In the genomic region with DNA sequence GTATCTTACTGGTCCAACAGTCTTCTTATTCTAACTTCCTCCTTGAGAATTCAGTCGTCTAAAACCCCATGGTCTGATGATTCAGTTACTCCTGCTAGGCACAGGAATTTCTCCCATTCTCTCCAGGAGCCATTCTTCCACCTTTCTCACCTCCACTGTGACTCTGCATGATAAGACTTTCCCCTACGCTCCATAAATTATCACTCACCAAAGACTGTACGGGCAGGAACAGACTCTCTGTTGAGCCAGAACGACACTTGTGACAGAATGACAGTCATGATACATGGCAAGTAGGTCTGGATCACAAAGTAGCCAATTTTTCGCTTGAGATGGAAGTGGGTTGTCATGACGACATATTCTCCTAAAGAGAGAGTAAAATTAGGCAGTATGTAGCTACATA, we compare ENCODE assay signal across 23 cellular contexts. TPM values are rescaled to one million over a fixed set of nuclear protein-coding genes. Genes with fewer than 3 reads are reported as not detected.
DNase-seq lines count a peak whose midpoint lies in the region; ATAC-seq, FAIRE-seq and TF ChIP-seq lines count a peak whose summit lies in the region.
"Had no signal": no experiment of that assay in that cellular context is flagged by ENCODE, and none has a peak within 500 bp of the region (broad histone marks: within the 10 kb centered on the region; RNA-seq: fewer than 3 reads in every experiment).

No MANE protein-coding gene starts in this region.

- H3K79me2 ChIP-seq in HepG2 (ENCODE audit: insufficient read depth, low read length) (no peaks in the 10 kb centered on the region), K562 (ENCODE audit: control insufficient read depth, insufficient read depth, low read length) (no peaks in the 10 kb centered on the region), mesendoderm (ENCODE audit: control insufficient read depth, insufficient read depth, low read length) (no peaks in the 10 kb centered on the region)

- in situ Hi-C loops in HepG2 (cut with HindIII; ENCODE audit: extremely low pct_ligation_motif_present, low pct_unique_long_range_greater_than_20kb) (no loop called here), K562 (cut with MboI) (no loop called here)

- intact Hi-C loops in HepG2 (cut with micrococcal nuclease; ENCODE audit: unreplicated experiment) (no loop called here), right lobe of liver (cut with DNase I) (no loop called here), K562 (cut with micrococcal nuclease) (no loop called here)

- FAIRE-seq in HepG2 (lab: Jason Lieb, UNC), result no peak
- peak; percentile 75 for FAIRE-seq in K562 (lab: Jason Lieb, UNC)
- FAIRE-seq: D721Med, G401.6, GM12891, GM19239 had no signal

- TF ChIP-seq RAD21 in HepG2 (CRISPR knock-in tag; IDR thresholded peaks at IDR 0.05), result no peak
- TF ChIP-seq RAD21 in K562 (CRISPR knock-in tag; conservative IDR thresholded peaks at IDR 0.05 in 1 of 2, IDR thresholded peaks at IDR 0.05 in 1 of 2), result no peak

- ATAC-seq in HepG2, result no peak
- ATAC-seq in right lobe of liver, result no peak
- ATAC-seq in K562, result peak; percentile 79
- no peak for ATAC-seq in naive thymus-derived CD8-positive, alpha-beta T cell
- ATAC-seq: CD8-positive, alpha-beta T cell had no signal

- no peak overlapping the region for H3K27ac ChIP-seq in HepG2 (ENCODE audit: extremely low read length, insufficient read depth, low read length)
- no peak overlapping the region for H3K27ac ChIP-seq in right lobe of liver
- H3K27ac ChIP-seq in K562 (ENCODE audit: extremely low read depth, low read depth, low read length), result peak overlapping the region; percentile 50; the same call in 2 of the 3 replicates
- no peak overlapping the region for H3K27ac ChIP-seq in mesendoderm (ENCODE audit: low read depth, low read length)
- H3K27ac ChIP-seq: 22Rv1, BLaER1, C4-2B had no signal

- no peaks in the 10 kb centered on the region for H3K27me3 ChIP-seq in HepG2 (ENCODE audit: control insufficient read depth in 1 of 2, insufficient read depth in 2 of 2, low read length in 2 of 2)
- H3K27me3 ChIP-seq in right lobe of liver, result no peaks in the 10 kb centered on the region
- H3K27me3 ChIP-seq in K562 (ENCODE audit: control insufficient read depth in 2 of 2, insufficient read depth in 2 of 2, low read length in 2 of 2), result no peaks in the 10 kb centered on the region
- no peaks in the 10 kb centered on the region for H3K27me3 ChIP-seq in mesendoderm (ENCODE audit: insufficient read depth, low read length, poor library complexity)
- H3K27me3 ChIP-seq: BE2C had no signal

- H3K4me2 ChIP-seq in HepG2 (ENCODE audit: low read depth, low read length) (no peak overlapping the region), K562 (ENCODE audit: insufficient read depth, low read length) (peak overlapping the region; percentile 44; the same call in 1 of the 2 replicates), mesendoderm (ENCODE audit: low read length) (no peak overlapping the region)
- H3K4me2 ChIP-seq: BLaER1 had no signal

- TF ChIP-seq EP300 in HepG2 (IDR thresholded peaks at IDR 0.05; ENCODE audit: low read depth in 2 of 2, low read length in 2 of 2) (no peak), HepG2 (CRISPR knock-in tag; IDR thresholded peaks at IDR 0.05; ENCODE audit: borderline replicate concordance) (no peak), K562 (IDR thresholded peaks at IDR 0.05; ENCODE audit: low read length) (no peak)

- H2BK15ac ChIP-seq in mesendoderm (replicated peaks; ENCODE audit: low read depth), result no peak overlapping the region

- H3K56ac ChIP-seq in mesendoderm (ENCODE audit: low read length), result no peak overlapping the region

- no peaks in the 10 kb centered on the region for H4K20me1 ChIP-seq in HepG2 (ENCODE audit: insufficient read depth, low read length)
- H4K20me1 ChIP-seq in K562 (replicated peaks; ENCODE audit: control insufficient read depth, insufficient read depth, low read length), result no peaks in the 10 kb centered on the region
- H4K20me1 ChIP-seq: BLaER1 had no signal

- no peak overlapping the region for H3K4ac ChIP-seq in mesendoderm (ENCODE audit: low read depth, low read length)

- DNase-seq in HepG2 (ENCODE audit: low spot score) (no peak), right lobe of liver (no peak), K562 (ENCODE audit: extremely low read depth in 1 of 4, low spot score in 3 of 4) (peak in 2 of 4 experiments; percentile 42 to 68), mesendoderm (peak; percentile 75), C1 segment of cervical spinal cord (lab: John Stamatoyannopoulos, UW) (no peak)
- DNase-seq in naive thymus-derived CD8-positive, alpha-beta T cell, result no peak
- DNase-seq: ACHN; BE2C; Caco-2; Calu3; CD4-positive, alpha-beta T cell; CD8-positive, alpha-beta T cell; DMS79 treated with DMSO at 0.1 percent for 48 hours; GF-D8 had no signal

- H3K9ac ChIP-seq in HepG2 (ENCODE audit: insufficient read depth, low read depth, low read length) (no peak overlapping the region), K562 (ENCODE audit: insufficient read depth in 1 of 2, low read depth in 2 of 2, low read length in 2 of 2) (peak overlapping the region in 1 of 2 experiments; percentile 13; a peak in 1 of 4 replicates), mesendoderm (ENCODE audit: low read length) (no peak overlapping the region)
- H3K9ac ChIP-seq: BLaER1 had no signal

- H3K18ac ChIP-seq in mesendoderm (ENCODE audit: low read length), result no peak overlapping the region

- WGBS in HepG2 (ENCODE audit: low lambda C conversion rate), result 17% methylated on average over 6 of the region's 6 CpGs
- WGBS in right lobe of liver (ENCODE audit: insufficient coverage, low coverage, low lambda C conversion rate, missing lambda C conversion rate), result 32% methylated on average over 6 of the region's 6 CpGs
- 2% methylated on average over 5 of the region's 6 CpGs for WGBS in K562 (ENCODE audit: insufficient coverage, low coverage, missing lambda C conversion rate)
- no CpG with 5 or more reads among the region's 6 CpGs for WGBS in mesendoderm (ENCODE audit: extremely low coverage, insufficient coverage, low lambda C conversion rate)

- H2BK5ac ChIP-seq in mesendoderm (ENCODE audit: low read length), result no peak overlapping the region

- TF ChIP-seq POLR2A in HepG2 (IDR thresholded peaks at IDR 0.05; ENCODE audit: insufficient read depth in 1 of 2, low read depth in 2 of 2, low read length in 2 of 2), result no peak
- no peak for TF ChIP-seq POLR2A in right lobe of liver (IDR thresholded peaks at IDR 0.05)
- no peak for TF ChIP-seq POLR2A in K562 (conservative IDR thresholded peaks at IDR 0.05)

- H2AFZ ChIP-seq in HepG2 (ENCODE audit: low read length) (no peak overlapping the region), K562 (ENCODE audit: low read depth, low read length) (peak overlapping the region; percentile 73)

- no peak overlapping the region for H3K4me3 Mint-ChIP-seq in naive thymus-derived CD8-positive, alpha-beta T cell
- H3K4me3 Mint-ChIP-seq: CD4-positive, alpha-beta T cell; CD8-positive, alpha-beta T cell had no signal

- H3K27ac Mint-ChIP-seq in naive thymus-derived CD8-positive, alpha-beta T cell, result no peak overlapping the region
- H3K27ac Mint-ChIP-seq: CD4-positive, alpha-beta T cell; CD8-positive, alpha-beta T cell had no signal

- H4K8ac ChIP-seq in mesendoderm (ENCODE audit: low read depth, low read length), result no peak overlapping the region

- H2BK120ac ChIP-seq in mesendoderm (ENCODE audit: low read depth, low read length), result no peak overlapping the region

- no peak overlapping the region for H3K4me3 ChIP-seq in HepG2 (replicated peaks in 1 of 3; ENCODE audit: insufficient read depth in 1 of 3, low read depth in 2 of 3, low read length in 3 of 3)
- H3K4me3 ChIP-seq in right lobe of liver, result no peak overlapping the region
- no peak overlapping the region for H3K4me3 ChIP-seq in K562
- no peak overlapping the region for H3K4me3 ChIP-seq in mesendoderm (ENCODE audit: low read length)
- H3K4me3 ChIP-seq: BLaER1 had no signal

- H3K4me1 ChIP-seq in HepG2 (ENCODE audit: insufficient read depth, low read length), result no peaks in the 10 kb centered on the region
- no peaks in the 10 kb centered on the region for H3K4me1 ChIP-seq in right lobe of liver
- peaks cover 0 to 31% of the 10 kb centered on the region in 2 experiments; a peak in 2 of 5 replicates for H3K4me1 ChIP-seq in K562 (replicated peaks in 1 of 2; ENCODE audit: control insufficient read depth in 2 of 2, insufficient read depth in 2 of 2, low read length in 2 of 2)
- H3K4me1 ChIP-seq in mesendoderm (ENCODE audit: control insufficient read depth, low read depth, low read length), result no peaks in the 10 kb centered on the region
- H3K4me1 ChIP-seq: BE2C, BLaER1, Caco-2 had no signal

- no peaks in the 10 kb centered on the region for H3K36me3 Mint-ChIP-seq in naive thymus-derived CD8-positive, alpha-beta T cell
- H3K36me3 Mint-ChIP-seq: CD8-positive, alpha-beta T cell had no signal

- POLR2A ChIA-PET in HepG2 (lab: Yijun Ruan, JAX) (no interaction called here), K562 (lab: Yijun Ruan, JAX) (no interaction called here)
- POLR2A ChIA-PET in naive thymus-derived CD8-positive, alpha-beta T cell (lab: Charles Lee), result no interaction called here

- CTCF ChIA-PET in HepG2 (lab: Yijun Ruan, JAX; ENCODE audit: low intra/inter-chr PET ratio, low total read pairs), result no interaction called here
- CTCF ChIA-PET in K562 (lab: Yijun Ruan, JAX; ENCODE audit: low intra/inter-chr PET ratio), result no interaction called here

- no peak overlapping the region for H4K5ac ChIP-seq in mesendoderm (ENCODE audit: low read length)

- H2AK5ac ChIP-seq in mesendoderm (ENCODE audit: low read length), result no peak overlapping the region

- H3K9me1 ChIP-seq in K562 (ENCODE audit: control insufficient read depth, insufficient read depth, low read length), result no peaks in the 10 kb centered on the region

- no peak overlapping the region for H3K23ac ChIP-seq in mesendoderm (ENCODE audit: low read length)

- peaks cover 0 to 17% (median 0%) of the 10 kb centered on the region in 9 donors for H3K9me3 Mint-ChIP-seq in naive thymus-derived CD8-positive, alpha-beta T cell
- H3K9me3 Mint-ChIP-seq: CD8-positive, alpha-beta T cell had no signal

- TF ChIP-seq CTCF in HepG2 (CRISPR knock-in tag; IDR thresholded peaks at IDR 0.05) (no peak), right lobe of liver (IDR thresholded peaks at IDR 0.05) (no peak), K562 (IDR thresholded peaks at IDR 0.05 in 2 of 3, conservative IDR thresholded peaks at IDR 0.05 in 1 of 3; ENCODE audit: insufficient read depth in 2 of 3, low read depth in 1 of 3, low read length in 3 of 3) (no peak)

- H3K27me3 Mint-ChIP-seq in naive thymus-derived CD8-positive, alpha-beta T cell, result peaks cover 0 to 3% (median 0%) of the 10 kb centered on the region in 5 donors
- H3K27me3 Mint-ChIP-seq: CD4-positive, alpha-beta T cell had no signal

- H3K9me3 ChIP-seq in HepG2 (ENCODE audit: low read length), result no peaks in the 10 kb centered on the region
- H3K9me3 ChIP-seq in right lobe of liver, result no peaks in the 10 kb centered on the region
- H3K9me3 ChIP-seq in K562 (replicated peaks; ENCODE audit: control insufficient read depth, insufficient read depth, low read depth, low read length), result no peaks in the 10 kb centered on the region
- H3K9me3 ChIP-seq: BE2C, BLaER1, Caco-2 had no signal

- no peaks in the 10 kb centered on the region for H3K36me3 ChIP-seq in HepG2 (replicated peaks in 1 of 2; ENCODE audit: control insufficient read depth in 1 of 2, insufficient read depth in 2 of 2, low read length in 2 of 2)
- H3K36me3 ChIP-seq in right lobe of liver, result no peaks in the 10 kb centered on the region
- no peaks in the 10 kb centered on the region for H3K36me3 ChIP-seq in K562 (ENCODE audit: control insufficient read depth, insufficient read depth, low read length)
- H3K36me3 ChIP-seq in mesendoderm (ENCODE audit: control insufficient read depth, insufficient read depth, low read length), result no peaks in the 10 kb centered on the region
- H3K36me3 ChIP-seq: BE2C, BLaER1 had no signal

- BruUV-seq in HepG2 (replicated peaks; lab: Mats Ljungman, UMichigan) (no TSS peak), K562 (replicated peaks; lab: Mats Ljungman, UMichigan) (no TSS peak)

- no peaks in the 10 kb centered on the region for H3K4me1 Mint-ChIP-seq in naive thymus-derived CD8-positive, alpha-beta T cell

- H3K79me1 ChIP-seq in mesendoderm (ENCODE audit: low read length), result no peaks in the 10 kb centered on the region

RNA-seq across cellular contexts. Expression of a gene that starts 59.0 kb away (rescaled TPM):
- total RNA-seq in HepG2 (2016; rRNA removed; fragmentation: Illumina TruSeq; extraction: Trizol), result not detected in 2 replicates
- not detected in 2 replicates for total RNA-seq in HepG2 (2016; cell fraction: cytosol; rRNA removed; fragmentation: Illumina TruSeq; extraction: Trizol; ENCODE audit: low read depth)
- total RNA-seq in HepG2 (2016; cell fraction: insoluble cytoplasmic fraction; rRNA removed; fragmentation: Illumina TruSeq; extraction: Trizol), result not detected in 2 replicates
- total RNA-seq in HepG2 (2016; cell fraction: membrane; rRNA removed; fragmentation: Illumina TruSeq; extraction: Trizol), result not detected in 2 replicates
- not detected in 2 replicates for total RNA-seq in HepG2 (2016; cell fraction: nucleus; rRNA removed; fragmentation: Illumina TruSeq; extraction: Trizol)
- polyA plus RNA-seq in HepG2 (2011; rRNA removed), result not detected in 2 replicates
- polyA plus RNA-seq in HepG2 (2011; cell fraction: cytosol; rRNA removed), result not detected in 2 replicates
- not detected in 2 replicates for polyA plus RNA-seq in HepG2 (2011; cell fraction: nucleus; rRNA removed)
- polyA plus RNA-seq in HepG2 (2012), result not detected in 2 replicates
- polyA plus RNA-seq in HepG2 (2016; cell fraction: cytosol; fragmentation: Illumina TruSeq; extraction: Trizol; ENCODE audit: low read depth), result not detected in 2 replicates
- polyA plus RNA-seq in HepG2 (2016; cell fraction: insoluble cytoplasmic fraction; fragmentation: Illumina TruSeq; extraction: Trizol; ENCODE audit: low read depth), result not detected in 2 replicates
- polyA plus RNA-seq in HepG2 (2016; cell fraction: membrane; fragmentation: Illumina TruSeq; extraction: Trizol; ENCODE audit: low read depth), result not detected in 2 replicates
- not detected in 2 replicates for polyA plus RNA-seq in HepG2 (2016; cell fraction: nucleus; fragmentation: Illumina TruSeq; extraction: Trizol; ENCODE audit: insufficient read depth, low read depth)
- not detected in 2 replicates for polyA minus RNA-seq in HepG2 (2011; rRNA and poly(A)+ RNA removed; ENCODE audit: low replicate concordance)
- polyA minus RNA-seq in HepG2 (2011; cell fraction: cytosol; rRNA and poly(A)+ RNA removed), result not detected in 2 replicates
- not detected in 2 replicates for polyA minus RNA-seq in HepG2 (2011; cell fraction: nucleus; rRNA and poly(A)+ RNA removed)
- not detected for total RNA-seq in right lobe of liver
- total RNA-seq in K562 (2011; cell fraction: chromatin; rRNA removed; ENCODE audit: low replicate concordance), result not detected in 2 replicates
- not detected in 2 replicates for total RNA-seq in K562 (2011; cell fraction: nucleolus; rRNA removed)
- 0.61 TPM in 1 of 2 replicates, not detected in the other for total RNA-seq in K562 (2011; cell fraction: nucleoplasm; rRNA removed)
- total RNA-seq in K562 (2014; rRNA removed), result not detected in 2 replicates
- total RNA-seq in K562 (2014; rRNA removed; fragmentation: Illumina TruSeq; extraction: Trizol), result 0.11 TPM in 1 of 2 replicates, not detected in the other
- total RNA-seq in K562 (2015; rRNA removed; fragmentation: Illumina TruSeq; extraction: Trizol), result not detected in 2 replicates
- total RNA-seq in K562 (2021), result not detected in 2 replicates
- polyA plus RNA-seq in K562 (2011; rRNA removed), result 0.11 and 0.17 TPM in 2 replicates
- 0.06 and 0.07 TPM in 2 replicates for polyA plus RNA-seq in K562 (2011; cell fraction: cytosol; rRNA removed)
- polyA plus RNA-seq in K562 (2011; cell fraction: nucleus; rRNA removed), result 0.18 and 0.20 TPM in 2 replicates
- 0.10 and 0.11 TPM in 2 replicates for polyA plus RNA-seq in K562 (2012)
- polyA plus RNA-seq in K562 (2014; fragmentation: Illumina TruSeq; extraction: Trizol), result 0.15 TPM in 2 replicates
- polyA plus RNA-seq in K562 (2014; fragmentation: Nextera tagmentation; extraction: Ambion mirVana), result under 1 TPM; 0.06 to 0.45 TPM
- not detected in 2 replicates for polyA plus RNA-seq in K562 (2014; rRNA removed)
- polyA minus RNA-seq in K562 (2011; rRNA and poly(A)+ RNA removed), result 0.12 TPM in 1 of 2 replicates, not detected in the other
- not detected in 2 replicates for polyA minus RNA-seq in K562 (2011; cell fraction: cytosol; rRNA and poly(A)+ RNA removed)
- not detected in 2 replicates for polyA minus RNA-seq in K562 (2011; cell fraction: nucleus; rRNA and poly(A)+ RNA removed)
- polyA plus RNA-seq in mesendoderm (2013, experiment 1 of 2), result not detected
- not detected for polyA plus RNA-seq in mesendoderm (2013, experiment 2 of 2)
- not detected for total RNA-seq in naive thymus-derived CD8-positive, alpha-beta T cell
- not detected for polyA plus RNA-seq in naive thymus-derived CD8-positive, alpha-beta T cell
- total RNA-seq: A673; Caco-2; Calu3; CD4-positive, alpha-beta T cell; CD8-positive, alpha-beta T cell had no signal
- polyA plus RNA-seq: AG04450 had no signal
